ENCODE assay signal across 28 cellular contexts in the genomic region with DNA sequence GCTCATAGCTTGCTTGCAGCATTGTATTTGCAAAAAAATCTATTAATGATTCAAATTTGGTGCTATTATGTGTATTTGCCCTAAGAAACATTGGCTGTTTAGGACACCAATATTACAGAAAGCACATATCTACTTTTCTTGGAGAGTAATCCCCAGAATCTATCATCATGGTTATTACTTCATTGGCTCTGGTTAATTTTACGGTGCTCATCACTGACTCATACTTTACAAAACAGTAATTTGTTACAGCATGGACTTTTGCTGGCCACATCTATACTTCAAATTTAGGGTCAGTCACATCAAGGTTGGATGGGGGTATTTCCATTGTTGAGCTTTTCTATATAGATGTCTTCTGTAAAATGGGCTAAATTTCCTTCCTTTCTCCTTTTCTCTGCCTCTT.
"Had no signal": no experiment of that assay in that cellular context is flagged by ENCODE, and none has a peak within 500 bp of the region (broad histone marks: within the 10 kb centered on the region; RNA-seq: fewer than 3 reads in every experiment).

No MANE protein-coding gene starts in this region.

- H3K27me3 Mint-ChIP-seq: brain had no signal

- H3K4me1 ChIP-seq: ascending aorta, left lung, lower lobe of right lung, thyroid gland, upper lobe of left lung had no signal

- H3K9me3 Mint-ChIP-seq: activated CD4-positive, alpha-beta memory T cell treated with anti-CD3 and anti-CD28 coated beads for 36 hours; brain; nephron; stimulated activated naive B cell treated with anti-CD40 and anti-IgM and Interleukin-4, amounts not matched to agents 10 μg/mL and 1 μg/mL and 100 μg/mL, for 72 hours had no signal

- ATAC-seq: lower lobe of right lung; sciatic nerve; stimulated activated naive B cell treated with anti-CD40 and anti-IgM and Interleukin-4, amounts not matched to agents 10 μg/mL and 1 μg/mL and 100 μg/mL, for 72 hours had no signal

- DNase-seq: activated CD8-positive, alpha-beta memory T cell treated with anti-CD3 and anti-CD28 coated beads, Interleukin-2, amount 50 U/mL, for 4 hours; activated effector memory CD4-positive, alpha-beta T cell treated with Interleukin-2 at 50 U/mL for 16 hours; activated naive CD4-positive, alpha-beta T cell treated with Interleukin-2 at 50 U/mL for 16 hours; activated T-cell treated with anti-CD3 and anti-CD28 coated beads, Interleukin-2, amount 50 U/mL, for 1 hour; dorsolateral prefrontal cortex; glutamatergic neuron; left lung; lower lobe of right lung; mesenchymal stem cell; ovary; retina; small intestine; stimulated activated CD4-positive, alpha-beta T cell treated with anti-CD3 and anti-CD28 coated beads, Interleukin-4, amount 100 ng/mL, for 4 hours; stimulated activated CD8-positive, alpha-beta memory T cell treated with anti-CD3 and anti-CD28 coated beads, Interleukin-4, amount 100 ng/mL, for 48 hours; stimulated activated naive B cell treated with anti-CD40 and anti-IgM and Interleukin-4, amounts not matched to agents 10 μg/mL and 1 μg/mL and 100 μg/mL, for 72 hours; stomach; T-helper 1 cell; thyroid gland; upper lobe of left lung had no signal

- H3K36me3 ChIP-seq: ovary, thyroid gland had no signal

- H3K36me3 Mint-ChIP-seq: activated naive CD8-positive, alpha-beta T cell had no signal

- H3K4me3 ChIP-seq: ascending aorta, coronary artery, dorsolateral prefrontal cortex, left lung, lower lobe of right lung, ovary, stomach, thyroid gland, upper lobe of left lung had no signal

- H3K27ac ChIP-seq: ascending aorta, coronary artery, dorsolateral prefrontal cortex, left lung, lower lobe of right lung, ovary, stomach, thyroid gland, upper lobe of left lung, VCaP had no signal

- H3K9me3 ChIP-seq: ascending aorta, left lung, lower lobe of right lung, ovary, stomach, thyroid gland, upper lobe of left lung had no signal

- H3K4me1 Mint-ChIP-seq: stimulated activated naive B cell treated with anti-CD40 and anti-IgM and Interleukin-4, amounts not matched to agents 10 μg/mL and 1 μg/mL and 100 μg/mL, for 72 hours had no signal

- H3K27ac Mint-ChIP-seq: activated CD4-positive, alpha-beta memory T cell treated with anti-CD3 and anti-CD28 coated beads for 36 hours; activated naive CD8-positive, alpha-beta T cell; nephron; progenitor cell of endocrine pancreas; stimulated activated naive B cell treated with anti-CD40 and anti-IgM and Interleukin-4, amounts not matched to agents 10 μg/mL and 1 μg/mL and 100 μg/mL, for 72 hours had no signal

- H3K4me3 Mint-ChIP-seq: activated CD4-positive, alpha-beta memory T cell treated with anti-CD3 and anti-CD28 coated beads for 36 hours; activated naive CD8-positive, alpha-beta T cell; brain; nephron; stimulated activated naive B cell treated with anti-CD40 and anti-IgM and Interleukin-4, amounts not matched to agents 10 μg/mL and 1 μg/mL and 100 μg/mL, for 72 hours had no signal

- H3K27me3 ChIP-seq: ascending aorta, dorsolateral prefrontal cortex, left lung, ovary, stomach, thyroid gland, upper lobe of left lung had no signal
